13 cellular contexts compared by ENCODE assay signal in the genomic region with DNA sequence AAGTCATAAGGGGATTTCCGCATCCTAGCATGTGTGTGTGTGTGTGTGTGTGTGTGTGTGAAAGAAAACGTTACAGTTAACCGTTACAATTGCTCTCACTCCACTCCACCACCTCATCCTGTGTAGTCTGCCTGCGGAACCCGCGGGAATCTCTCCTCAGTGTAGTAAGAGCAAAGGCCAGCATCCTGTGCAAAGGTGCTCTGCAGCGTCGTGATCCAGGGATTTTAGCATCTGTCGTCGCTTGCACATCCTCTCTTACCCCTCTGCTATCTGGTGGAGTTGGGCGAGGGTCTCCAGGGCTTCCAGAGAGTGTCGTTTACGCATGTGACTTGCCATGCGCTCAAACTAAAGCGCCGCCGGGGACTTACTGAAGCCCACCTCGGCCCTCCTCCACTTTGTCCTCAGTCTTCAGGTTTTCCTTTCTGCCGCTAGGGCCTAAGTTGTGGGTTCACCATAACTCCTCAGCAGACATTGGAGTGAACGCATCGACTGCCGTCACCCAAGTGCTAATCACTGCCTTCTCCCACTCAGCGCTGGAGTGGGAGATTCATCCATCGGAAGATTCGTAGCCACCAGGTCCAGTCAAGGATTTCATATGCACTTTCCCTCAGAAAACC. TPM values are rescaled to one million over a fixed set of nuclear protein-coding genes. Genes with fewer than 3 reads are reported as not detected.
A peak's percentile ranks its signal among the peaks of the same experiment; 100 is the strongest.
DNase-seq lines count a peak whose midpoint lies in the region; ATAC-seq and TF ChIP-seq lines count a peak whose summit lies in the region.
"Had no signal": no experiment of that assay in that cellular context is flagged by ENCODE, and none has a peak within 500 bp of the region (broad histone marks: within the 10 kb centered on the region; RNA-seq: fewer than 3 reads in every experiment).

No MANE protein-coding gene starts in this region.

- H3K4me2 ChIP-seq in osteoblast (ENCODE audit: insufficient read depth, low read length), result no peak overlapping the region

- H3K36me3 ChIP-seq in upper lobe of right lung (no peaks in the 10 kb centered on the region), osteoblast (ENCODE audit: insufficient read depth, low read length) (peaks cover 8% of the 10 kb centered on the region)

- H3K4me1 ChIP-seq in upper lobe of right lung (peaks cover 4% of the 10 kb centered on the region), osteoblast (ENCODE audit: insufficient read depth, low read length) (peaks cover 15% of the 10 kb centered on the region)

- peaks cover 48% of the 10 kb centered on the region for H3K79me2 ChIP-seq in osteoblast (ENCODE audit: insufficient read depth, low read length)

- H3K9me3 Mint-ChIP-seq in stimulated activated naive CD8-positive, alpha-beta T cell treated with anti-CD3 and anti-CD28 coated beads, Interleukin-15, Interleukin-2, amounts not matched to agents 100 ng/mL and 50 ng/mL, for 24 hours, result no peaks in the 10 kb centered on the region
- no peaks in the 10 kb centered on the region for H3K9me3 Mint-ChIP-seq in activated naive CD8-positive, alpha-beta T cell treated with anti-CD3 and anti-CD28 coated beads, Interleukin-2, amount 50 U/mL, for 24 hours
- H3K9me3 Mint-ChIP-seq: CD8-positive, alpha-beta T cell had no signal

- no peaks in the 10 kb centered on the region for H3K36me3 Mint-ChIP-seq in stimulated activated naive CD8-positive, alpha-beta T cell treated with anti-CD3 and anti-CD28 coated beads, Interleukin-15, Interleukin-2, amounts not matched to agents 100 ng/mL and 50 ng/mL, for 24 hours (ENCODE audit: low read depth)
- H3K36me3 Mint-ChIP-seq in activated naive CD8-positive, alpha-beta T cell treated with anti-CD3 and anti-CD28 coated beads, Interleukin-2, amount 50 U/mL, for 24 hours (ENCODE audit: low read depth), result peaks cover 5% of the 10 kb centered on the region
- H3K36me3 Mint-ChIP-seq: CD8-positive, alpha-beta T cell had no signal

- TF ChIP-seq CTCF in upper lobe of right lung (IDR thresholded peaks at IDR 0.05) (no peak), osteoblast (IDR thresholded peaks at IDR 0.05; ENCODE audit: extremely low read depth, low read depth, low read length) (no peak), coronary artery (IDR thresholded peaks at IDR 0.05) (no peak)

- peaks cover 84% of the 10 kb centered on the region for H3K27me3 Mint-ChIP-seq in stimulated activated naive CD8-positive, alpha-beta T cell treated with anti-CD3 and anti-CD28 coated beads, Interleukin-15, Interleukin-2, amounts not matched to agents 100 ng/mL and 50 ng/mL, for 24 hours
- H3K27me3 Mint-ChIP-seq in activated naive CD8-positive, alpha-beta T cell treated with anti-CD3 and anti-CD28 coated beads, Interleukin-2, amount 50 U/mL, for 24 hours, result peaks cover 76% of the 10 kb centered on the region

- no peak for DNase-seq in stimulated activated naive CD8-positive, alpha-beta T cell treated with anti-CD3 and anti-CD28 coated beads, Interleukin-15, Interleukin-2, amounts not matched to agents 100 U/mL and 50 U/mL, for 24 hours
- no peak for DNase-seq in activated naive CD8-positive, alpha-beta T cell treated with anti-CD3 and anti-CD28 coated beads, Interleukin-2, amount 50 U/mL, for 24 hours
- DNase-seq in iris pigment epithelial cell (ENCODE audit: low read depth) (peak; percentile 64), upper lobe of right lung (peak; percentile 47), NCI-H1694 treated with DMSO at 0.1 percent for 48 hours (lab: John Stamatoyannopoulos, UW) (no peak), osteoblast (ENCODE audit: insufficient read length, low spot score, missing footprints) (no peak), coronary artery (ENCODE audit: low spot score) (no peak)
- DNase-seq: caudate nucleus, GM23248, NCI-H510A treated with DMSO at 0.1 percent for 48 hours had no signal

- peaks cover 16% of the 10 kb centered on the region for H3K4me1 Mint-ChIP-seq in stimulated activated naive CD8-positive, alpha-beta T cell treated with anti-CD3 and anti-CD28 coated beads, Interleukin-15, Interleukin-2, amounts not matched to agents 100 ng/mL and 50 ng/mL, for 24 hours (ENCODE audit: low read depth)
- H3K4me1 Mint-ChIP-seq in activated naive CD8-positive, alpha-beta T cell treated with anti-CD3 and anti-CD28 coated beads, Interleukin-2, amount 50 U/mL, for 24 hours, result peaks cover 22% of the 10 kb centered on the region

- peaks cover 1% of the 10 kb centered on the region for H4K20me1 ChIP-seq in osteoblast (ENCODE audit: insufficient read depth, low read length)

- H3K4me3 Mint-ChIP-seq in stimulated activated naive CD8-positive, alpha-beta T cell treated with anti-CD3 and anti-CD28 coated beads, Interleukin-15, Interleukin-2, amounts not matched to agents 100 ng/mL and 50 ng/mL, for 24 hours, result peak overlapping the region; percentile 34
- peak overlapping the region; percentile 24 for H3K4me3 Mint-ChIP-seq in activated naive CD8-positive, alpha-beta T cell treated with anti-CD3 and anti-CD28 coated beads, Interleukin-2, amount 50 U/mL, for 24 hours
- H3K4me3 Mint-ChIP-seq: CD8-positive, alpha-beta T cell had no signal

- intact Hi-C loops in upper lobe of right lung (cut with DNase I), result loop anchor here (10.0 kb wide), 1 partner anchor 190 kb away; no protein-coding TSS in a partner anchor

- no peak overlapping the region for H3K27ac ChIP-seq in upper lobe of right lung
- H3K27ac ChIP-seq in osteoblast (ENCODE audit: low read depth, low read length), result no peak overlapping the region
- H3K27ac ChIP-seq in coronary artery, result no peak overlapping the region
- H3K27ac ChIP-seq: GM23248, spleen had no signal

- H2AFZ ChIP-seq in osteoblast (ENCODE audit: low read length), result no peak overlapping the region
- H2AFZ ChIP-seq: GM23248 had no signal

- ATAC-seq in stimulated activated naive CD8-positive, alpha-beta T cell treated with anti-CD3 and anti-CD28 coated beads, Interleukin-15, Interleukin-2, amounts not matched to agents 100 U/mL and 50 U/mL, for 24 hours, result no peak
- ATAC-seq in activated naive CD8-positive, alpha-beta T cell treated with anti-CD3 and anti-CD28 coated beads, Interleukin-2, amount 50 U/mL, for 24 hours, result no peak
- no peak for ATAC-seq in upper lobe of right lung
- ATAC-seq: CD8-positive, alpha-beta T cell had no signal

- no peaks in the 10 kb centered on the region for H3K9me3 ChIP-seq in upper lobe of right lung
- no peaks in the 10 kb centered on the region for H3K9me3 ChIP-seq in osteoblast (ENCODE audit: low read depth, low read length)
- H3K9me3 ChIP-seq: spleen had no signal

- no peak overlapping the region for H3K27ac Mint-ChIP-seq in stimulated activated naive CD8-positive, alpha-beta T cell treated with anti-CD3 and anti-CD28 coated beads, Interleukin-15, Interleukin-2, amounts not matched to agents 100 ng/mL and 50 ng/mL, for 24 hours
- peak overlapping the region; percentile 26 for H3K27ac Mint-ChIP-seq in activated naive CD8-positive, alpha-beta T cell treated with anti-CD3 and anti-CD28 coated beads, Interleukin-2, amount 50 U/mL, for 24 hours
- H3K27ac Mint-ChIP-seq: CD8-positive, alpha-beta T cell had no signal

- H3K4me3 ChIP-seq in upper lobe of right lung (no peak overlapping the region), osteoblast (ENCODE audit: insufficient read depth, low read length) (no peak overlapping the region), coronary artery (no peak overlapping the region)
- H3K4me3 ChIP-seq: GM23248 had no signal

- H3K27me3 ChIP-seq in upper lobe of right lung, result peaks cover 28% of the 10 kb centered on the region
- no peaks in the 10 kb centered on the region for H3K27me3 ChIP-seq in osteoblast (ENCODE audit: insufficient read depth, low read length)

RNA-seq across cellular contexts. Expression of a gene that starts 3.9 kb away (rescaled TPM):
- 31.3 TPM for total RNA-seq in upper lobe of right lung
- total RNA-seq in osteoblast, result 50.7 and 51.9 TPM in 2 replicates
- total RNA-seq: CD8-positive, alpha-beta T cell had no signal

RNA-seq across cellular contexts. Expression of a gene that starts 10.6 kb away (rescaled TPM):
- total RNA-seq in upper lobe of right lung (2.3 TPM), osteoblast (15.2 and 16.5 TPM in 2 replicates)

RNA-seq across cellular contexts. Expression of a gene that starts 11.0 kb away (rescaled TPM):
- total RNA-seq in upper lobe of right lung (5.1 TPM), osteoblast (32.1 and 37.6 TPM in 2 replicates)

Comparison
In these comparisons a context has a peak if more than half of its experiments do, and no peak if none do; other contexts are left out.
1. DNase-seq: peak in iris pigment epithelial cell (single experiment) and upper lobe of right lung (single experiment); none in stimulated activated naive CD8-positive, alpha-beta T cell treated with anti-CD3 and anti-CD28 coated beads, Interleukin-15, Interleukin-2, amounts not matched to agents 100 U/mL and 50 U/mL, for 24 hours (single experiment), activated naive CD8-positive, alpha-beta T cell treated with anti-CD3 and anti-CD28 coated beads, Interleukin-2, amount 50 U/mL, for 24 hours (single experiment), NCI-H1694 treated with DMSO at 0.1 percent for 48 hours (single experiment), osteoblast (single experiment) and coronary artery (single experiment).